Comparison of ENCODE assay signal across 14 cellular contexts in genomic region chr1:85617582-85618237, GRCh38. TPM values are rescaled to one million over a fixed set of nuclear protein-coding genes. Genes with fewer than 3 reads are reported as not detected.
DNase-seq lines count a peak whose midpoint lies in the region; ATAC-seq and TF ChIP-seq lines count a peak whose summit lies in the region.
"Had no signal": no experiment of that assay in that cellular context is flagged by ENCODE, and none has a peak within 500 bp of the region (broad histone marks: within the 10 kb centered on the region; RNA-seq: fewer than 3 reads in every experiment).

No MANE protein-coding gene starts in this region.

- H3K27me3 ChIP-seq in effector memory CD4-positive, alpha-beta T cell (replicated peaks; ENCODE audit: control insufficient read depth, insufficient read depth, low read length, poor library complexity, severe bottlenecking), result no peaks in the 10 kb centered on the region

- ATAC-seq in stimulated activated naive B cell treated with anti-CD40 and anti-IgM and Interleukin-4, amounts not matched to agents 10 μg/mL and 1 μg/mL and 100 μg/mL, for 72 hours (replicated peaks), result peak; percentile 93 to 97

- H3K36me3 Mint-ChIP-seq in stimulated activated naive B cell treated with anti-CD40 and anti-IgM and Interleukin-4, amounts not matched to agents 10 μg/mL and 1 μg/mL and 100 μg/mL, for 72 hours, result peaks cover 26 to 55% of the 10 kb centered on the region in 2 donors

- no peak for TF ChIP-seq CTCF in fibroblast of mammary gland (conservative IDR thresholded peaks at IDR 0.05; ENCODE audit: control insufficient read depth, insufficient read depth, low read depth, low read length)

- H3K4me3 Mint-ChIP-seq in stimulated activated naive B cell treated with anti-CD40 and anti-IgM and Interleukin-4, amounts not matched to agents 10 μg/mL and 1 μg/mL and 100 μg/mL, for 72 hours, result no peak overlapping the region
- H3K4me3 Mint-ChIP-seq: type B pancreatic cell had no signal

- H3K27ac ChIP-seq in effector memory CD4-positive, alpha-beta T cell (ENCODE audit: insufficient read depth, low read length, poor library complexity, severe bottlenecking), result no peak overlapping the region
- H3K27ac ChIP-seq: 22Rv1, WERI-Rb-1 had no signal

- H3K27me3 Mint-ChIP-seq in stimulated activated naive B cell treated with anti-CD40 and anti-IgM and Interleukin-4, amounts not matched to agents 10 μg/mL and 1 μg/mL and 100 μg/mL, for 72 hours, result peaks cover 4 to 12% of the 10 kb centered on the region in 2 donors
- H3K27me3 Mint-ChIP-seq: type B pancreatic cell had no signal

- H3K36me3 ChIP-seq in effector memory CD4-positive, alpha-beta T cell (ENCODE audit: control insufficient read depth, insufficient read depth, low read length), result no peaks in the 10 kb centered on the region
- H3K36me3 ChIP-seq: WERI-Rb-1 had no signal

- no peak overlapping the region for H3K27ac Mint-ChIP-seq in stimulated activated naive B cell treated with anti-CD40 and anti-IgM and Interleukin-4, amounts not matched to agents 10 μg/mL and 1 μg/mL and 100 μg/mL, for 72 hours
- H3K27ac Mint-ChIP-seq: type B pancreatic cell had no signal

- DNase-seq in NCI-H2029 (lab: John Stamatoyannopoulos, UW) (peak; percentile 22), NCI-H2029 treated with DMSO at 0.1 percent for 48 hours (lab: John Stamatoyannopoulos, UW) (no peak), LHCN-M2 (ENCODE audit: low read depth) (peak; percentile 29), fibroblast of mammary gland (ENCODE audit: low read depth) (peak; percentile 62), COR-L47 (lab: John Stamatoyannopoulos, UW) (no peak), NCI-H82 treated with DMSO at 0.1 percent for 48 hours (lab: John Stamatoyannopoulos, UW; ENCODE audit: unreplicated experiment) (no peak)
- peak; percentile 4 for DNase-seq in stimulated activated naive B cell treated with anti-CD40 and anti-IgM and Interleukin-4, amounts not matched to agents 10 μg/mL and 1 μg/mL and 100 μg/mL, for 72 hours
- DNase-seq in effector memory CD4-positive, alpha-beta T cell, result no peak
- DNase-seq: Calu3, NCI-H1436, NCI-H82, WERI-Rb-1 had no signal

- no peaks in the 10 kb centered on the region for H3K9me3 ChIP-seq in effector memory CD4-positive, alpha-beta T cell (ENCODE audit: control insufficient read depth, low read length)

- peaks cover 16 to 21% of the 10 kb centered on the region in 2 donors for H3K9me3 Mint-ChIP-seq in stimulated activated naive B cell treated with anti-CD40 and anti-IgM and Interleukin-4, amounts not matched to agents 10 μg/mL and 1 μg/mL and 100 μg/mL, for 72 hours

- H3K4me3 ChIP-seq in fibroblast of mammary gland (ENCODE audit: control insufficient read depth, low read depth, low read length), result no peak overlapping the region
- no peak overlapping the region for H3K4me3 ChIP-seq in effector memory CD4-positive, alpha-beta T cell (ENCODE audit: insufficient read depth, low read depth, low read length, poor library complexity, severe bottlenecking)

- no peaks in the 10 kb centered on the region for H3K4me1 ChIP-seq in effector memory CD4-positive, alpha-beta T cell (ENCODE audit: control insufficient read depth, insufficient read depth, low read length, poor library complexity, severe bottlenecking)

- peaks cover 13 to 18% of the 10 kb centered on the region in 2 donors for H3K4me1 Mint-ChIP-seq in stimulated activated naive B cell treated with anti-CD40 and anti-IgM and Interleukin-4, amounts not matched to agents 10 μg/mL and 1 μg/mL and 100 μg/mL, for 72 hours

RNA-seq across cellular contexts. Expression of gene CCN1, which starts 37.1 kb away (rescaled TPM):
- total RNA-seq in LHCN-M2 (2014; rRNA removed), result 23.1 and 28.7 TPM in 2 replicates
- polyA plus RNA-seq in LHCN-M2 (2012), result 427 TPM

Comparison
In these comparisons a context has a peak if more than half of its experiments do, and no peak if none do; other contexts are left out.
1. DNase-seq: peak in NCI-H2029 (single experiment), LHCN-M2 (single experiment), fibroblast of mammary gland (single experiment) and stimulated activated naive B cell treated with anti-CD40 and anti-IgM and Interleukin-4, amounts not matched to agents 10 μg/mL and 1 μg/mL and 100 μg/mL, for 72 hours (single experiment); none in NCI-H2029 treated with DMSO at 0.1 percent for 48 hours (single experiment), COR-L47 (single experiment), NCI-H82 treated with DMSO at 0.1 percent for 48 hours (single experiment) and effector memory CD4-positive, alpha-beta T cell (0 of 3).